In the genomic region with DNA sequence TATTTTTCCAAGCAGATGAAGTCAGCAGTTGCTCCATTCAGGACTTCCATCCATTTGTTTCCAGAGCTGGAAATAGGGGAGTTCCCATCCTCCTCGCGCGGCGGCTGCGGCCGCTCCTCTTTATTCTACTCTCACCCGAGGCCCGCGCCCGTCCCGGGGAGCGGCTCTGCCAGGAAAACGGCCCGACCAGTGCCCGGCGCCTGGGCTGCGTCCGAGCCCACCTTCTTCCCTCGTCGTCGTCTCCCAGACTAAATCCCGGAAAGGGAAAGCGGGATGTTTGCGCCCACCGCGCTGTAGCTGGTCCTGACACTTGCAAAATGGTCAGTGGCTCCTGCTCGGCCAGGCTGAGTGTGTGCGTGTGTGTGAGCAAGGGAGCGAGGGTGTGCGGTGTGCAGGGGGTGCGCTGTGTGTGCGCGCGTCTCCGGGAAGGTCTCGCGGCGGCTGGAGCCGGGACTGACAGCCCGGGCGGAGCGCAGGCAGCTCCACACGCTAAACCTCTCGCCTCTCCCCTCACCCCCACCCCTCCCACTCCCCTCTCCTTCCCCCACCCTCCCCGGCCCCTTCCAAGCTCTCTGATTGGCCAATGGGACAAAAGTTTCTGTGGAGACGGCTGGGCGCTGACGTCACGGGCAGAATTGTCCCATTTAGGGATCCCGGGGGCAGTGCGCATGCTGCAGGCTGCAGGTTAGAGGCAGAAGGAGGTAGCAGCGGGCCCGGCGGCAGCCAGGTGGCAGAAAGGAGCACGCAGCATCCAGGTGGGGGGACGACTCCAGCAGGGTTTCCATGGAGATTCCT, we compare ENCODE assay signal across 7 cellular contexts. TPM values are rescaled to one million over a fixed set of nuclear protein-coding genes. Genes with fewer than 3 reads are reported as not detected.
DNase-seq lines count a peak whose midpoint lies in the region; ATAC-seq and TF ChIP-seq lines count a peak whose summit lies in the region.

A gene with protein sequence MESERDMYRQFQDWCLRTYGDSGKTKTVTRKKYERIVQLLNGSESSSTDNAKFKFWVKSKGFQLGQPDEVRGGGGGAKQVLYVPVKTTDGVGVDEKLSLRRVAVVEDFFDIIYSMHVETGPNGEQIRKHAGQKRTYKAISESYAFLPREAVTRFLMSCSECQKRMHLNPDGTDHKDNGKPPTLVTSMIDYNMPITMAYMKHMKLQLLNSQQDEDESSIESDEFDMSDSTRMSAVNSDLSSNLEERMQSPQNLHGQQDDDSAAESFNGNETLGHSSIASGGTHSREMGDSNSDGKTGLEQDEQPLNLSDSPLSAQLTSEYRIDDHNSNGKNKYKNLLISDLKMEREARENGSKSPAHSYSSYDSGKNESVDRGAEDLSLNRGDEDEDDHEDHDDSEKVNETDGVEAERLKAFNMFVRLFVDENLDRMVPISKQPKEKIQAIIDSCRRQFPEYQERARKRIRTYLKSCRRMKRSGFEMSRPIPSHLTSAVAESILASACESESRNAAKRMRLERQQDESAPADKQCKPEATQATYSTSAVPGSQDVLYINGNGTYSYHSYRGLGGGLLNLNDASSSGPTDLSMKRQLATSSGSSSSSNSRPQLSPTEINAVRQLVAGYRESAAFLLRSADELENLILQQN (minus strand): TSS at position 491 of the 795 bp plus-strand sequence. CDS start 1,660 bp downstream, outside the sequence.

- peaks cover 50% of the 10 kb centered on the region for H3K27me3 ChIP-seq in NT2/D1 (ENCODE audit: insufficient read depth, insufficient read length)

- peaks cover 91% of the 10 kb centered on the region for H3K27me3 Mint-ChIP-seq in nephron progenitor cell (ENCODE audit: low read depth, poor library complexity)

- H3K9me3 ChIP-seq in NT2/D1 (ENCODE audit: insufficient read depth, low read length) (no peaks in the 10 kb centered on the region), OCI-LY7 (ENCODE audit: low read length) (no peaks in the 10 kb centered on the region)

- no peak within 1 kb of the TSS for H3K27ac ChIP-seq in OCI-LY7 (ENCODE audit: low read depth, low read length, poor library complexity, severe bottlenecking)

- H3K36me3 Mint-ChIP-seq in nephron progenitor cell (ENCODE audit: low read depth), result no peaks in the 10 kb centered on the region

- H3K36me3 ChIP-seq in NT2/D1 (ENCODE audit: insufficient read depth, insufficient read length, low read length), result no peaks in the 10 kb centered on the region
- H3K36me3 ChIP-seq in OCI-LY7 (ENCODE audit: insufficient read depth, low read length), result no peaks in the 10 kb centered on the region

- peaks cover 20% of the 10 kb centered on the region for H3K4me1 Mint-ChIP-seq in nephron progenitor cell

- no peak for ATAC-seq in GM19395 (IDR thresholded peaks at IDR 0.05; ENCODE audit: unreplicated experiment)
- no peak for ATAC-seq in HG03439 (IDR thresholded peaks at IDR 0.05; ENCODE audit: unreplicated experiment)

- no peaks in the 10 kb centered on the region for H4K20me1 ChIP-seq in OCI-LY7 (ENCODE audit: insufficient read depth, low read length)

- POLR2A ChIA-PET in OCI-LY7 (lab: Charles Lee), result no interaction called here

- no peaks in the 10 kb centered on the region for H3K4me1 ChIP-seq in NT2/D1 (ENCODE audit: insufficient read depth, insufficient read length)
- no peaks in the 10 kb centered on the region for H3K4me1 ChIP-seq in OCI-LY7 (ENCODE audit: insufficient read depth, low read length, poor library complexity, severe bottlenecking)

- DNase-seq in HPDE6-E6E7 (ENCODE audit: extremely low spot score) (peak; percentile 31), NT2/D1 (ENCODE audit: low read depth, low spot score) (peak; percentile 93), fibroblast of pulmonary artery (ENCODE audit: low read depth) (no peak), nephron progenitor cell (peak; percentile 87), OCI-LY7 (ENCODE audit: low spot score) (no peak)

- H3K27ac Mint-ChIP-seq in nephron progenitor cell, result no peak within 1 kb of the TSS

- H3K9me3 Mint-ChIP-seq in nephron progenitor cell, result no peaks in the 10 kb centered on the region

- H3K79me2 ChIP-seq in OCI-LY7 (ENCODE audit: insufficient read depth, low read depth, low read length), result no peaks in the 10 kb centered on the region

- peak within 1 kb of the TSS; percentile 59 for H3K4me3 ChIP-seq in NT2/D1 (ENCODE audit: insufficient read length, low read depth)
- peak within 1 kb of the TSS; percentile 35 for H3K4me3 ChIP-seq in fibroblast of pulmonary artery (replicated peaks; ENCODE audit: low read depth, low read length)
- H3K4me3 ChIP-seq in OCI-LY7 (ENCODE audit: low read depth, low read length, poor library complexity, severe bottlenecking), result no peak within 1 kb of the TSS

- H3K9ac ChIP-seq in NT2/D1 (ENCODE audit: insufficient read length, low read depth), result peak within 1 kb of the TSS; percentile 76

- intact Hi-C loops in OCI-LY7 (cut with micrococcal nuclease; ENCODE audit: unreplicated experiment), result no loop called here

- CTCF ChIA-PET in OCI-LY7 (lab: Charles Lee; ENCODE audit: unreplicated experiment), result no interaction called here

- no peak within 1 kb of the TSS for H2AFZ ChIP-seq in OCI-LY7 (ENCODE audit: low read length)

- H3K9me2 ChIP-seq in OCI-LY7 (ENCODE audit: insufficient read depth, low read length), result no peaks in the 10 kb centered on the region

- no TSS peak for BruUV-seq in OCI-LY7 (replicated peaks; lab: Mats Ljungman, UMichigan)

- peak within 1 kb of the TSS; percentile 85 for H3K4me3 Mint-ChIP-seq in nephron progenitor cell

- H3K4me2 ChIP-seq in OCI-LY7 (ENCODE audit: low read length), result no peak within 1 kb of the TSS

- TF ChIP-seq CTCF in fibroblast of pulmonary artery (IDR thresholded peaks at IDR 0.05; ENCODE audit: low read length, missing control alignments), result no peak
- TF ChIP-seq CTCF in nephron progenitor cell (IDR thresholded peaks at IDR 0.05), result peak; percentile 25
- no peak for TF ChIP-seq CTCF in OCI-LY7 (conservative IDR thresholded peaks at IDR 0.05; ENCODE audit: low read length)

RNA-seq across cellular contexts. Expression of the gene that starts here (rescaled TPM):
- 0.08 and 0.47 TPM in 2 replicates for total RNA-seq in OCI-LY7 (2014; rRNA removed; shearing (Covaris generic))
- total RNA-seq in OCI-LY7 (2022), result 0.27 and 0.74 TPM in 2 replicates

Comparison
In these comparisons a context has a peak if more than half of its experiments do, and no peak if none do; other contexts are left out.
1. DNase-seq: peak in HPDE6-E6E7 (single experiment), NT2/D1 (single experiment) and nephron progenitor cell (single experiment); none in fibroblast of pulmonary artery (single experiment) and OCI-LY7 (single experiment).